ENCODE assay signal across 1 cellular context in the genomic region with DNA sequence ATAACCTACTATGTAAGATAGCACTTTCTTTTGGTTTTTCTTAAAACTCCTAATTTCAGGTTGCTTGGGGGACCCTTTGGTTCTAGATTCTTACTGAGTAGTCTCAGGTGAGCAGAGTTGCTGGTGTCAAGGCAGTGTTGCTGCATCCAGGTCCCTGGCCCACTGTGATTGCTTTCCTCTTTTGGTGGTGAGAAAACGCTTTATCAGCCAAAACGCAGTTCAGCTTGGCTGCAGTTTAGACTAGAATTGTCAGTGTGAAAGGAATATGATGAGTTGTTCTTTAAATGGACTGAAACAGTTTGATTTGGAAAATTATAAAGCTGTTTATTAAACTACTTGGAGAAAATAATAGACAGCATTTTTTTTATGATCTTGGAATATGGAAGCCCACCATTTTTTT.
TF ChIP-seq lines count a peak whose summit lies in the region.

No MANE protein-coding gene starts in this region.

TF ChIP-seq in SK-N-SH treated with all-trans-retinoic acid at 6 μM for 48 hours, 23 proteins besides CTCF, POLR2A, EP300 and RAD21 (continued from another document):
- TF ChIP-seq, protein P1, sequence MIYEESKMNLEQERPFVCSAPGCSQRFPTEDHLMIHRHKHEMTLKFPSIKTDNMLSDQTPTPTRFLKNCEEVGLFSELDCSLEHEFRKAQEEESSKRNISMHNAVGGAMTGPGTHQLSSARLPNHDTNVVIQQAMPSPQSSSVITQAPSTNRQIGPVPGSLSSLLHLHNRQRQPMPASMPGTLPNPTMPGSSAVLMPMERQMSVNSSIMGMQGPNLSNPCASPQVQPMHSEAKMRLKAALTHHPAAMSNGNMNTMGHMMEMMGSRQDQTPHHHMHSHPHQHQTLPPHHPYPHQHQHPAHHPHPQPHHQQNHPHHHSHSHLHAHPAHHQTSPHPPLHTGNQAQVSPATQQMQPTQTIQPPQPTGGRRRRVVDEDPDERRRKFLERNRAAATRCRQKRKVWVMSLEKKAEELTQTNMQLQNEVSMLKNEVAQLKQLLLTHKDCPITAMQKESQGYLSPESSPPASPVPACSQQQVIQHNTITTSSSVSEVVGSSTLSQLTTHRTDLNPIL (CRISPR knock-in tag; IDR thresholded peaks at IDR 0.05; ENCODE audit: low read depth): no peak
- TF ChIP-seq, protein P2, sequence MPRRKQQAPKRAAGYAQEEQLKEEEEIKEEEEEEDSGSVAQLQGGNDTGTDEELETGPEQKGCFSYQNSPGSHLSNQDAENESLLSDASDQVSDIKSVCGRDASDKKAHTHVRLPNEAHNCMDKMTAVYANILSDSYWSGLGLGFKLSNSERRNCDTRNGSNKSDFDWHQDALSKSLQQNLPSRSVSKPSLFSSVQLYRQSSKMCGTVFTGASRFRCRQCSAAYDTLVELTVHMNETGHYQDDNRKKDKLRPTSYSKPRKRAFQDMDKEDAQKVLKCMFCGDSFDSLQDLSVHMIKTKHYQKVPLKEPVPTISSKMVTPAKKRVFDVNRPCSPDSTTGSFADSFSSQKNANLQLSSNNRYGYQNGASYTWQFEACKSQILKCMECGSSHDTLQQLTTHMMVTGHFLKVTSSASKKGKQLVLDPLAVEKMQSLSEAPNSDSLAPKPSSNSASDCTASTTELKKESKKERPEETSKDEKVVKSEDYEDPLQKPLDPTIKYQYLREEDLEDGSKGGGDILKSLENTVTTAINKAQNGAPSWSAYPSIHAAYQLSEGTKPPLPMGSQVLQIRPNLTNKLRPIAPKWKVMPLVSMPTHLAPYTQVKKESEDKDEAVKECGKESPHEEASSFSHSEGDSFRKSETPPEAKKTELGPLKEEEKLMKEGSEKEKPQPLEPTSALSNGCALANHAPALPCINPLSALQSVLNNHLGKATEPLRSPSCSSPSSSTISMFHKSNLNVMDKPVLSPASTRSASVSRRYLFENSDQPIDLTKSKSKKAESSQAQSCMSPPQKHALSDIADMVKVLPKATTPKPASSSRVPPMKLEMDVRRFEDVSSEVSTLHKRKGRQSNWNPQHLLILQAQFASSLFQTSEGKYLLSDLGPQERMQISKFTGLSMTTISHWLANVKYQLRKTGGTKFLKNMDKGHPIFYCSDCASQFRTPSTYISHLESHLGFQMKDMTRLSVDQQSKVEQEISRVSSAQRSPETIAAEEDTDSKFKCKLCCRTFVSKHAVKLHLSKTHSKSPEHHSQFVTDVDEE (CRISPR knock-in tag; IDR thresholded peaks at IDR 0.05): no peak
- TF ChIP-seq BACH2 (CRISPR knock-in tag; IDR thresholded peaks at IDR 0.05; ENCODE audit: borderline replicate concordance) (no peak), CSDC2 (CRISPR knock-in tag; IDR thresholded peaks at IDR 0.05) (no peak), ZFP30 (CRISPR knock-in tag; IDR thresholded peaks at IDR 0.05) (no peak), ZNF8 (CRISPR knock-in tag; IDR thresholded peaks at IDR 0.05) (no peak), GLIS3 (CRISPR knock-in tag; IDR thresholded peaks at IDR 0.05) (no peak), ZNF70 (CRISPR knock-in tag; IDR thresholded peaks at IDR 0.05) (no peak), PPARA (CRISPR knock-in tag; IDR thresholded peaks at IDR 0.05; ENCODE audit: borderline replicate concordance) (no peak), OSR1 (CRISPR knock-in tag; IDR thresholded peaks at IDR 0.05) (no peak)
- TF ChIP-seq, protein P3, sequence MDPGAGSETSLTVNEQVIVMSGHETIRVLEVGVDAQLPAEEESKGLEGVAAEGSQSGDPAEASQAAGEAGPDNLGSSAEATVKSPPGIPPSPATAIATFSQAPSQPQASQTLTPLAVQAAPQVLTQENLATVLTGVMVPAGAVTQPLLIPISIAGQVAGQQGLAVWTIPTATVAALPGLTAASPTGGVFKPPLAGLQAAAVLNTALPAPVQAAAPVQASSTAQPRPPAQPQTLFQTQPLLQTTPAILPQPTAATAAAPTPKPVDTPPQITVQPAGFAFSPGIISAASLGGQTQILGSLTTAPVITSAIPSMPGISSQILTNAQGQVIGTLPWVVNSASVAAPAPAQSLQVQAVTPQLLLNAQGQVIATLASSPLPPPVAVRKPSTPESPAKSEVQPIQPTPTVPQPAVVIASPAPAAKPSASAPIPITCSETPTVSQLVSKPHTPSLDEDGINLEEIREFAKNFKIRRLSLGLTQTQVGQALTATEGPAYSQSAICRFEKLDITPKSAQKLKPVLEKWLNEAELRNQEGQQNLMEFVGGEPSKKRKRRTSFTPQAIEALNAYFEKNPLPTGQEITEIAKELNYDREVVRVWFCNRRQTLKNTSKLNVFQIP (CRISPR knock-in tag; IDR thresholded peaks at IDR 0.05; ENCODE audit: borderline replicate concordance, low read depth): no peak
- TF ChIP-seq, protein P4, sequence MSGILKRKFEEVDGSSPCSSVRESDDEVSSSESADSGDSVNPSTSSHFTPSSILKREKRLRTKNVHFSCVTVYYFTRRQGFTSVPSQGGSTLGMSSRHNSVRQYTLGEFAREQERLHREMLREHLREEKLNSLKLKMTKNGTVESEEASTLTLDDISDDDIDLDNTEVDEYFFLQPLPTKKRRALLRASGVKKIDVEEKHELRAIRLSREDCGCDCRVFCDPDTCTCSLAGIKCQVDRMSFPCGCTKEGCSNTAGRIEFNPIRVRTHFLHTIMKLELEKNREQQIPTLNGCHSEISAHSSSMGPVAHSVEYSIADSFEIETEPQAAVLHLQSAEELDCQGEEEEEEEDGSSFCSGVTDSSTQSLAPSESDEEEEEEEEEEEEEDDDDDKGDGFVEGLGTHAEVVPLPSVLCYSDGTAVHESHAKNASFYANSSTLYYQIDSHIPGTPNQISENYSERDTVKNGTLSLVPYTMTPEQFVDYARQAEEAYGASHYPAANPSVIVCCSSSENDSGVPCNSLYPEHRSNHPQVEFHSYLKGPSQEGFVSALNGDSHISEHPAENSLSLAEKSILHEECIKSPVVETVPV (CRISPR knock-in tag; IDR thresholded peaks at IDR 0.05): no peak
TF ChIP-seq in SK-N-SH treated with all-trans-retinoic acid at 6 μM for 48 hours: peak in this region for 0.
